Comparison of ENCODE assay signal across 1 cellular context in the genomic region with DNA sequence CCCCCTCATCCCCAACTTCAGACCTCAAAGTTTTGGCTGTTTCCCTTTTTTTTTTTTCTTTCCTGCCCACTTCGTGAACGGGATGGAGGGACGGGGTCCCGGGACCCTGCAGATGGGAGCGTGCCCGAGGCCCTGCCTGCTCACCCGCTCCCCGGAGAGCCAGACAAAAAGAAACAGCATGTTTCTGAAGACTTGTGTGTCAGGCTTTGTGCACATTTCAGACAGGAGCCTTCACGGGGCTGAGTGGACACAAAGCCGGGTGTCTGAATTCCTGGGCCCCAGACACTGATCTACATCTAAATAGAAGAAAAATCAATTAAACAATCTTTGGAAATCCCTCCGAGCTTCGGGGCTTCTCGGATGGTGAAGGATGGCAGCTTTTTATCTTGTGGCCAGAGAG.
TF ChIP-seq lines count a peak whose summit lies in the region.

No MANE protein-coding gene starts in this region.

TF ChIP-seq in GM23338, 12 proteins besides CTCF, POLR2A, EP300 and RAD21 (continued from another document):
- TF ChIP-seq, protein P1, sequence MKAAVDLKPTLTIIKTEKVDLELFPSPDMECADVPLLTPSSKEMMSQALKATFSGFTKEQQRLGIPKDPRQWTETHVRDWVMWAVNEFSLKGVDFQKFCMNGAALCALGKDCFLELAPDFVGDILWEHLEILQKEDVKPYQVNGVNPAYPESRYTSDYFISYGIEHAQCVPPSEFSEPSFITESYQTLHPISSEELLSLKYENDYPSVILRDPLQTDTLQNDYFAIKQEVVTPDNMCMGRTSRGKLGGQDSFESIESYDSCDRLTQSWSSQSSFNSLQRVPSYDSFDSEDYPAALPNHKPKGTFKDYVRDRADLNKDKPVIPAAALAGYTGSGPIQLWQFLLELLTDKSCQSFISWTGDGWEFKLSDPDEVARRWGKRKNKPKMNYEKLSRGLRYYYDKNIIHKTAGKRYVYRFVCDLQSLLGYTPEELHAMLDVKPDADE (IDR thresholded peaks at IDR 0.05) = no peak
- TF ChIP-seq, protein P2, sequence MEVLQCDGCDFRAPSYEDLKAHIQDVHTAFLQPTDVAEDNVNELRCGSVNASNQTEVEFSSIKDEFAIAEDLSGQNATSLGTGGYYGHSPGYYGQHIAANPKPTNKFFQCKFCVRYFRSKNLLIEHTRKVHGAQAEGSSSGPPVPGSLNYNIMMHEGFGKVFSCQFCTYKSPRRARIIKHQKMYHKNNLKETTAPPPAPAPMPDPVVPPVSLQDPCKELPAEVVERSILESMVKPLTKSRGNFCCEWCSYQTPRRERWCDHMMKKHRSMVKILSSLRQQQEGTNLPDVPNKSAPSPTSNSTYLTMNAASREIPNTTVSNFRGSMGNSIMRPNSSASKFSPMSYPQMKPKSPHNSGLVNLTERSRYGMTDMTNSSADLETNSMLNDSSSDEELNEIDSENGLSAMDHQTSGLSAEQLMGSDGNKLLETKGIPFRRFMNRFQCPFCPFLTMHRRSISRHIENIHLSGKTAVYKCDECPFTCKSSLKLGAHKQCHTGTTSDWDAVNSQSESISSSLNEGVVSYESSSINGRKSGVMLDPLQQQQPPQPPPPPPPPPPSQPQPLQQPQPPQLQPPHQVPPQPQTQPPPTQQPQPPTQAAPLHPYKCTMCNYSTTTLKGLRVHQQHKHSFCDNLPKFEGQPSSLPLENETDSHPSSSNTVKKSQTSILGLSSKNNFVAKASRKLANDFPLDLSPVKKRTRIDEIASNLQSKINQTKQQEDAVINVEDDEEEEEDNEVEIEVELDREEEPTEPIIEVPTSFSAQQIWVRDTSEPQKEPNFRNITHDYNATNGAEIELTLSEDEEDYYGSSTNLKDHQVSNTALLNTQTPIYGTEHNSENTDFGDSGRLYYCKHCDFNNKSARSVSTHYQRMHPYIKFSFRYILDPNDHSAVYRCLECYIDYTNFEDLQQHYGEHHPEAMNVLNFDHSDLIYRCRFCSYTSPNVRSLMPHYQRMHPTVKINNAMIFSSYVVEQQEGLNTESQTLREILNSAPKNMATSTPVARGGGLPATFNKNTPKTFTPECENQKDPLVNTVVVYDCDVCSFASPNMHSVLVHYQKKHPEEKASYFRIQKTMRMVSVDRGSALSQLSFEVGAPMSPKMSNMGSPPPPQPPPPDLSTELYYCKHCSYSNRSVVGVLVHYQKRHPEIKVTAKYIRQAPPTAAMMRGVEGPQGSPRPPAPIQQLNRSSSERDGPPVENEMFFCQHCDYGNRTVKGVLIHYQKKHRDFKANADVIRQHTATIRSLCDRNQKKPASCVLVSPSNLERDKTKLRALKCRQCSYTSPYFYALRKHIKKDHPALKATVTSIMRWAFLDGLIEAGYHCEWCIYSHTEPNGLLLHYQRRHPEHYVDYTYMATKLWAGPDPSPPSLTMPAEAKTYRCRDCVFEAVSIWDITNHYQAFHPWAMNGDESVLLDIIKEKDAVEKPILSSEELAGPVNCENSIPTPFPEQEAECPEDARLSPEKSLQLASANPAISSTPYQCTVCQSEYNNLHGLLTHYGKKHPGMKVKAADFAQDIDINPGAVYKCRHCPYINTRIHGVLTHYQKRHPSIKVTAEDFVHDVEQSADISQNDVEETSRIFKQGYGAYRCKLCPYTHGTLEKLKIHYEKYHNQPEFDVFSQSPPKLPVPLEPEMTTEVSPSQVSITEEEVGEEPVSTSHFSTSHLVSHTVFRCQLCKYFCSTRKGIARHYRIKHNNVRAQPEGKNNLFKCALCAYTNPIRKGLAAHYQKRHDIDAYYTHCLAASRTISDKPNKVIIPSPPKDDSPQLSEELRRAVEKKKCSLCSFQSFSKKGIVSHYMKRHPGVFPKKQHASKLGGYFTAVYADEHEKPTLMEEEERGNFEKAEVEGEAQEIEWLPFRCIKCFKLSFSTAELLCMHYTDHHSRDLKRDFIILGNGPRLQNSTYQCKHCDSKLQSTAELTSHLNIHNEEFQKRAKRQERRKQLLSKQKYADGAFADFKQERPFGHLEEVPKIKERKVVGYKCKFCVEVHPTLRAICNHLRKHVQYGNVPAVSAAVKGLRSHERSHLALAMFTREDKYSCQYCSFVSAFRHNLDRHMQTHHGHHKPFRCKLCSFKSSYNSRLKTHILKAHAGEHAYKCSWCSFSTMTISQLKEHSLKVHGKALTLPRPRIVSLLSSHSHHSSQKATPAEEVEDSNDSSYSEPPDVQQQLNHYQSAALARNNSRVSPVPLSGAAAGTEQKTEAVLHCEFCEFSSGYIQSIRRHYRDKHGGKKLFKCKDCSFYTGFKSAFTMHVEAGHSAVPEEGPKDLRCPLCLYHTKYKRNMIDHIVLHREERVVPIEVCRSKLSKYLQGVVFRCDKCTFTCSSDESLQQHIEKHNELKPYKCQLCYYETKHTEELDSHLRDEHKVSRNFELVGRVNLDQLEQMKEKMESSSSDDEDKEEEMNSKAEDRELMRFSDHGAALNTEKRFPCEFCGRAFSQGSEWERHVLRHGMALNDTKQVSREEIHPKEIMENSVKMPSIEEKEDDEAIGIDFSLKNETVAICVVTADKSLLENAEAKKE (CRISPR knock-in tag; IDR thresholded peaks at IDR 0.05) = no peak
- TF ChIP-seq POLR2AphosphoS5 (IDR thresholded peaks at IDR 0.05; ENCODE audit: low read depth) = no peak
- TF ChIP-seq CREB1 (CRISPR knock-in tag; IDR thresholded peaks at IDR 0.05; ENCODE audit: low read depth) = no peak
- TF ChIP-seq, protein P3, sequence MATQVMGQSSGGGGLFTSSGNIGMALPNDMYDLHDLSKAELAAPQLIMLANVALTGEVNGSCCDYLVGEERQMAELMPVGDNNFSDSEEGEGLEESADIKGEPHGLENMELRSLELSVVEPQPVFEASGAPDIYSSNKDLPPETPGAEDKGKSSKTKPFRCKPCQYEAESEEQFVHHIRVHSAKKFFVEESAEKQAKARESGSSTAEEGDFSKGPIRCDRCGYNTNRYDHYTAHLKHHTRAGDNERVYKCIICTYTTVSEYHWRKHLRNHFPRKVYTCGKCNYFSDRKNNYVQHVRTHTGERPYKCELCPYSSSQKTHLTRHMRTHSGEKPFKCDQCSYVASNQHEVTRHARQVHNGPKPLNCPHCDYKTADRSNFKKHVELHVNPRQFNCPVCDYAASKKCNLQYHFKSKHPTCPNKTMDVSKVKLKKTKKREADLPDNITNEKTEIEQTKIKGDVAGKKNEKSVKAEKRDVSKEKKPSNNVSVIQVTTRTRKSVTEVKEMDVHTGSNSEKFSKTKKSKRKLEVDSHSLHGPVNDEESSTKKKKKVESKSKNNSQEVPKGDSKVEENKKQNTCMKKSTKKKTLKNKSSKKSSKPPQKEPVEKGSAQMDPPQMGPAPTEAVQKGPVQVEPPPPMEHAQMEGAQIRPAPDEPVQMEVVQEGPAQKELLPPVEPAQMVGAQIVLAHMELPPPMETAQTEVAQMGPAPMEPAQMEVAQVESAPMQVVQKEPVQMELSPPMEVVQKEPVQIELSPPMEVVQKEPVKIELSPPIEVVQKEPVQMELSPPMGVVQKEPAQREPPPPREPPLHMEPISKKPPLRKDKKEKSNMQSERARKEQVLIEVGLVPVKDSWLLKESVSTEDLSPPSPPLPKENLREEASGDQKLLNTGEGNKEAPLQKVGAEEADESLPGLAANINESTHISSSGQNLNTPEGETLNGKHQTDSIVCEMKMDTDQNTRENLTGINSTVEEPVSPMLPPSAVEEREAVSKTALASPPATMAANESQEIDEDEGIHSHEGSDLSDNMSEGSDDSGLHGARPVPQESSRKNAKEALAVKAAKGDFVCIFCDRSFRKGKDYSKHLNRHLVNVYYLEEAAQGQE (IDR thresholded peaks at IDR 0.05; ENCODE audit: unreplicated experiment) = no peak
